18 cellular contexts compared by ENCODE assay signal in the genomic region with DNA sequence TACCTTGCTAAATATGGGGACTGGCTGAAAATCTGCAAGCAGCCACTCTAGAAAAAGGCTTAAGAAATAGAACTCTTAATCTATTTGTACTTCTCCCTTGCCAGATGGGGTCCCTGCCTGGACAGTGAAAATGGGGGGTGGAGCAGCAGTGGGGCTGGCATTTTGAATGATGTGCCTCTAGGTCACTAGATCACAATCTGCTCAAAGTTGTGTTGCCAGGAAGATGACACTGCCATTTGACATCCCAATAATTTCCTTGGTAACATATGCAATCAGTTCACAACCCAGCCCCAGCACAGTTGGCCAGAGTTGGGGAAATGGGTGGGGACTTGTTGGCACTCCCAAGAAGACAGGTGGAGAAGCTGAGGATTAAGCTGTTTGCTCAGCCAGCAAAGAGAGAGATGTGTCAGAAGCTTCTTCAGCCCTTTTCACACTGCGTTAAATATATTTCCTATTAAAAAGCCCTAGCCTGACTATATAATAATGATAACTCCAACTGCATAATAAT.
A peak's percentile ranks its signal among the peaks of the same experiment; 100 is the strongest.
DNase-seq lines count a peak whose midpoint lies in the region; ATAC-seq lines count a peak whose summit lies in the region.
"Had no signal": no experiment of that assay in that cellular context is flagged by ENCODE, and none has a peak within 500 bp of the region (broad histone marks: within the 10 kb centered on the region; RNA-seq: fewer than 3 reads in every experiment).

No MANE protein-coding gene starts in this region.

- no peaks in the 10 kb centered on the region for H3K36me3 Mint-ChIP-seq in T-helper 17 cell (ENCODE audit: low read depth)
- H3K36me3 Mint-ChIP-seq: CD14-positive monocyte, T-cell had no signal

- H3K27ac Mint-ChIP-seq in T-helper 17 cell: no peak overlapping the region
- H3K27ac Mint-ChIP-seq: B cell, CD14-positive monocyte, T-cell had no signal

- ATAC-seq in HG02571 (IDR thresholded peaks at IDR 0.05; ENCODE audit: unreplicated experiment) (no peak), T-helper 17 cell (no peak)
- ATAC-seq: T-cell had no signal

- no peaks in the 10 kb centered on the region for H3K4me1 Mint-ChIP-seq in T-helper 17 cell
- H3K4me1 Mint-ChIP-seq: B cell, CD14-positive monocyte, T-cell had no signal

- no peaks in the 10 kb centered on the region for H3K9me3 ChIP-seq in T-helper 17 cell (ENCODE audit: control insufficient read depth, low read length, poor library complexity, severe bottlenecking)

- DNase-seq in NCI-H748 (lab: John Stamatoyannopoulos, UW; ENCODE audit: unreplicated experiment) (peak; percentile 40), NCI-H748 treated with DMSO at 0.1 percent for 48 hours (lab: John Stamatoyannopoulos, UW) (no peak), NCI-H446 (lab: John Stamatoyannopoulos, UW) (peak; percentile 87 to 95), RPMI8226 (peak; percentile 18), myocyte (ENCODE audit: low read depth) (peak; percentile 12), Ammon's horn (ENCODE audit: low spot score) (no peak), T-helper 17 cell (no peak)
- DNase-seq: 8988T, EL, Kasumi-1, NCI-H1417, NCI-H1930, PC-9, SHP77 treated with DMSO at 0.1 percent for 48 hours, T-cell had no signal

- H3K4me3 Mint-ChIP-seq in T-helper 17 cell: no peak overlapping the region
- H3K4me3 Mint-ChIP-seq: B cell, CD14-positive monocyte, T-cell had no signal

- H3K27me3 Mint-ChIP-seq in T-helper 17 cell: no peaks in the 10 kb centered on the region
- H3K27me3 Mint-ChIP-seq: B cell had no signal

Comparison
In these comparisons a context has a peak if more than half of its experiments do, and no peak if none do; other contexts are left out.
1. DNase-seq: peak in NCI-H748 (single experiment), NCI-H446 (2 of 2), RPMI8226 (single experiment) and myocyte (single experiment); none in NCI-H748 treated with DMSO at 0.1 percent for 48 hours (single experiment), Ammon's horn (single experiment) and T-helper 17 cell (0 of 3).